In the genomic region with DNA sequence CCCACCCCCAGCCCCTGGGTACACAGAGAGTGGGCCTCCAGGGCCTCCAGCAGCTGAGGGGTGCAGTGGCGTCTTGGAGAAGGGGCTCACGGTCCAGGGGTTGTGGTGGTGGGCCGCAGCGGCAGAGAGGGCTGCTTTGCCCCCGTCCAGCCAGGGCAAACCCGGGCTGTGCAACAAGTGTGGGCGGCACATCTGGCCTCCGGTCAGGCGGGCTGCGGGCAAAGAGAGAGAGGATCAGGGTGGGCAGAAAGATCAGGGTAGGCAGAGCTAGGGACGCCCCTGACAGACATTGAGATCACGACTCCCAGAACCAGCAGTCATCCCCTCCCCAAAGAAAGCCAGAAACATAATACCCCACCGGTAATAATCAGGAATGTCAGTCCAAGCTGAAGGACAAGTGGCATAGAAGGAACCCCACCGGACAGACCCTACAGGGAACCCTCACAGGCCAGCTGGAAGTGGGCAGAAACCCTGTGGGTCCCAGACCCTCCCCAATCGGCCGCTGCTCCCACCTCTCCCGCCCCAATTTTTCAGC, we compare ENCODE assay signal across 10 cellular contexts. TPM values are rescaled to one million over a fixed set of nuclear protein-coding genes. Genes with fewer than 3 reads are reported as not detected.
A peak's percentile ranks its signal among the peaks of the same experiment; 100 is the strongest.
DNase-seq lines count a peak whose midpoint lies in the region; ATAC-seq, FAIRE-seq and TF ChIP-seq lines count a peak whose summit lies in the region.
"Had no signal": no experiment of that assay in that cellular context is flagged by ENCODE, and none has a peak within 500 bp of the region (broad histone marks: within the 10 kb centered on the region; RNA-seq: fewer than 3 reads in every experiment).

No MANE protein-coding gene starts in this region.

- H3K9me3 Mint-ChIP-seq in activated naive CD4-positive, alpha-beta T cell treated with anti-CD3 and anti-CD28 coated beads, Interleukin-2, amount 50 U/mL, for 24 hours, result no peaks in the 10 kb centered on the region

- H3K27ac ChIP-seq in K562 (ENCODE audit: extremely low read depth, low read depth, low read length) (peak overlapping the region; percentile 98), lung (ENCODE audit: low read depth in 1 of 2, low read length in 1 of 2) (peak overlapping the region in 1 of 2 donors; percentile 72), upper lobe of left lung (peak overlapping the region; percentile 89 to 94 (median 90))

- H3K27me3 ChIP-seq in K562 (ENCODE audit: control insufficient read depth in 2 of 2, insufficient read depth in 2 of 2, low read length in 2 of 2), result no peaks in the 10 kb centered on the region
- H3K27me3 ChIP-seq in lung (ENCODE audit: control insufficient read depth, insufficient read depth), result no peaks in the 10 kb centered on the region
- H3K27me3 ChIP-seq in upper lobe of left lung, result peaks cover 0 to 97% (median 57%) of the 10 kb centered on the region in 4 donors

- H3K4me3 ChIP-seq in K562, result peak overlapping the region; percentile 98
- H3K4me3 ChIP-seq in lung, result peak overlapping the region; percentile 86
- H3K4me3 ChIP-seq in upper lobe of left lung, result peak overlapping the region; percentile 52 to 69 (median 64)

- CTCF ChIA-PET in K562 (lab: Yijun Ruan, JAX; ENCODE audit: low intra/inter-chr PET ratio), result no interaction called here

- peaks cover 78% of the 10 kb centered on the region for H3K36me3 ChIP-seq in K562 (ENCODE audit: control insufficient read depth, insufficient read depth, low read length)
- H3K36me3 ChIP-seq in lung (ENCODE audit: control insufficient read depth in 2 of 2, insufficient read depth in 2 of 2, low read length in 2 of 2), result peaks cover 0 to 6% of the 10 kb centered on the region in 2 donors
- H3K36me3 ChIP-seq in upper lobe of left lung, result peaks cover 0 to 37% (median 5%) of the 10 kb centered on the region in 4 donors

- H3K27me3 Mint-ChIP-seq in activated naive CD4-positive, alpha-beta T cell treated with anti-CD3 and anti-CD28 coated beads, Interleukin-2, amount 50 U/mL, for 24 hours, result peaks cover 46% of the 10 kb centered on the region

- ATAC-seq in K562 (no peak), lung (ENCODE audit: insufficient read depth, low FRiP score) (no peak), upper lobe of left lung (ENCODE audit: low FRiP score in 2 of 2) (no peak), GM18502 (IDR thresholded peaks at IDR 0.05; ENCODE audit: poor library complexity, unreplicated experiment) (no peak)

- no peaks in the 10 kb centered on the region for H3K9me1 ChIP-seq in K562 (ENCODE audit: control insufficient read depth, insufficient read depth, low read length)

- H3K4me2 ChIP-seq in K562 (ENCODE audit: insufficient read depth, low read length), result peak overlapping the region; percentile 92

- no TSS peak for BruUV-seq in K562 (replicated peaks; lab: Mats Ljungman, UMichigan)

- peaks cover 2% of the 10 kb centered on the region for H3K36me3 Mint-ChIP-seq in activated naive CD4-positive, alpha-beta T cell treated with anti-CD3 and anti-CD28 coated beads, Interleukin-2, amount 50 U/mL, for 24 hours

- H3K4me1 ChIP-seq in K562 (replicated peaks in 1 of 2; ENCODE audit: control insufficient read depth in 2 of 2, insufficient read depth in 2 of 2, low read length in 2 of 2) (peaks cover 15 to 74% of the 10 kb centered on the region in 2 experiments; a peak in 3 of 5 replicates), lung (ENCODE audit: control insufficient read depth in 2 of 2, insufficient read depth in 2 of 2, low read length in 2 of 2) (peaks cover 0 to 25% of the 10 kb centered on the region in 2 donors), upper lobe of left lung (peaks cover 48 to 66% (median 57%) of the 10 kb centered on the region in 4 donors)

- POLR2A ChIA-PET in K562 (lab: Yijun Ruan, JAX), result interaction anchor here (0.6 to 1.1 kb wide), 5 partner anchors 10 to 404 kb away, joined by 3 to 5 read pairs (median 4); no protein-coding TSS in a partner anchor

- no peak overlapping the region for H2AFZ ChIP-seq in K562 (ENCODE audit: low read depth, low read length)

- peak overlapping the region; percentile 98 for H3K9ac ChIP-seq in K562 (ENCODE audit: insufficient read depth in 1 of 2, low read depth in 2 of 2, low read length in 2 of 2)

- TF ChIP-seq CTCF in K562 (IDR thresholded peaks at IDR 0.05 in 2 of 3, conservative IDR thresholded peaks at IDR 0.05 in 1 of 3; ENCODE audit: insufficient read depth in 2 of 3, low read depth in 1 of 3, low read length in 3 of 3) (no peak), lung (IDR thresholded peaks at IDR 0.05; ENCODE audit: control extremely low read depth, extremely low read depth) (no peak), upper lobe of left lung (IDR thresholded peaks at IDR 0.05) (no peak)

- H3K79me2 ChIP-seq in K562 (ENCODE audit: control insufficient read depth, insufficient read depth, low read length), result peaks cover 100% of the 10 kb centered on the region

- TF ChIP-seq POLR2A in K562 (conservative IDR thresholded peaks at IDR 0.05), result no peak
- no peak for TF ChIP-seq POLR2A in upper lobe of left lung (IDR thresholded peaks at IDR 0.05)

- WGBS in K562 (ENCODE audit: insufficient coverage, low coverage, missing lambda C conversion rate), result 0% methylated on average over 4 of the region's 17 CpGs
- WGBS in lung, 2 donors, result 9 to 12% methylated on average over 17 of the region's 17 CpGs
- WGBS in upper lobe of left lung, 2 donors, result 6 to 14% methylated on average over 9 to 16 of the region's 17 CpGs

- no peak for TF ChIP-seq EP300 in K562 (IDR thresholded peaks at IDR 0.05; ENCODE audit: low read length)
- TF ChIP-seq EP300 in upper lobe of left lung (IDR thresholded peaks at IDR 0.05), result no peak

- FAIRE-seq in K562 (lab: Jason Lieb, UNC), result no peak

- H3K9me3 ChIP-seq in K562 (replicated peaks; ENCODE audit: control insufficient read depth, insufficient read depth, low read depth, low read length) (no peaks in the 10 kb centered on the region), lung (ENCODE audit: control insufficient read depth in 2 of 2, insufficient read depth in 1 of 2, low read length in 1 of 2) (no peaks in the 10 kb centered on the region), upper lobe of left lung (no peaks in the 10 kb centered on the region)

- H3K4me1 Mint-ChIP-seq in activated naive CD4-positive, alpha-beta T cell treated with anti-CD3 and anti-CD28 coated beads, Interleukin-2, amount 50 U/mL, for 24 hours, result peaks cover 24% of the 10 kb centered on the region

- peaks cover 26% of the 10 kb centered on the region for H4K20me1 ChIP-seq in K562 (replicated peaks; ENCODE audit: control insufficient read depth, insufficient read depth, low read length)

- intact Hi-C loops in K562 (cut with micrococcal nuclease), result loop anchor here (5.0 kb wide), 1 partner anchor 61 kb away; no protein-coding TSS in a partner anchor

- no peak for TF ChIP-seq RAD21 in K562 (CRISPR knock-in tag; conservative IDR thresholded peaks at IDR 0.05 in 1 of 2, IDR thresholded peaks at IDR 0.05 in 1 of 2)

- in situ Hi-C loops in K562 (cut with MboI), result no loop called here

- no peak overlapping the region for H3K27ac Mint-ChIP-seq in activated naive CD4-positive, alpha-beta T cell treated with anti-CD3 and anti-CD28 coated beads, Interleukin-2, amount 50 U/mL, for 24 hours

- H3K4me3 Mint-ChIP-seq in activated naive CD4-positive, alpha-beta T cell treated with anti-CD3 and anti-CD28 coated beads, Interleukin-2, amount 50 U/mL, for 24 hours, result peak overlapping the region; percentile 91

- DNase-seq in activated naive CD4-positive, alpha-beta T cell (lab: John Stamatoyannopoulos, UW), result no peak
- DNase-seq in K562 (ENCODE audit: extremely low read depth in 1 of 4, low spot score in 3 of 4), result no peak
- no peak for DNase-seq in lung (ENCODE audit: low spot score)
- no peak for DNase-seq in upper lobe of left lung
- no peak for DNase-seq in cerebellar cortex (ENCODE audit: low spot score)
- no peak for DNase-seq in SIG-M5 treated with dmso at 0.1 percent for 504 hours (lab: John Stamatoyannopoulos, UW; ENCODE audit: unreplicated experiment)
- DNase-seq: T-helper 9 cell had no signal

RNA-seq across cellular contexts. Expression of gene GATA2, which starts 6.8 kb away (rescaled TPM):
- total RNA-seq in K562 (2011; cell fraction: chromatin; rRNA removed; ENCODE audit: low replicate concordance), result 49.8 and 107 TPM in 2 replicates
- total RNA-seq in K562 (2011; cell fraction: nucleolus; rRNA removed), result 84.0 and 88.4 TPM in 2 replicates
- 50.5 and 57.9 TPM in 2 replicates for total RNA-seq in K562 (2011; cell fraction: nucleoplasm; rRNA removed)
- total RNA-seq in K562 (2014; rRNA removed) (86.9 and 125 TPM in 2 replicates), K562 (2014; rRNA removed; fragmentation: Illumina TruSeq; extraction: Trizol) (32.6 and 32.8 TPM in 2 replicates), K562 (2015; rRNA removed; fragmentation: Illumina TruSeq; extraction: Trizol) (50.8 and 55.3 TPM in 2 replicates), K562 (2021) (215 and 218 TPM in 2 replicates), lung (10 to 100 TPM in 1 of 2 donors, 1 to 10 TPM in 1; 9.6 to 37.0 TPM), upper lobe of left lung (10 to 100 TPM; 17.8 to 97.0 (median 63.0) TPM)
- polyA plus RNA-seq in K562 (2011; rRNA removed) (28.9 and 29.6 TPM in 2 replicates), K562 (2014; fragmentation: Illumina TruSeq; extraction: Trizol) (74.6 and 129 TPM in 2 replicates), K562 (2014; fragmentation: Nextera tagmentation; extraction: Ambion mirVana) (10 to 100 TPM in 1 of 2 experiments, 1 to 10 TPM in 1; 8.5 to 11.6 TPM), K562 (2014; rRNA removed) (113 and 118 TPM in 2 replicates), lung (10 to 100 TPM; 26.1 to 31.4 TPM)
- 29.6 and 67.6 TPM in 2 replicates for polyA plus RNA-seq in K562 (2011; cell fraction: cytosol; rRNA removed)
- polyA plus RNA-seq in K562 (2011; cell fraction: nucleus; rRNA removed), result 108 and 210 TPM in 2 replicates
- 126 and 159 TPM in 2 replicates for polyA plus RNA-seq in K562 (2012)
- polyA minus RNA-seq in K562 (2011; rRNA and poly(A)+ RNA removed), result 12.2 and 21.4 TPM in 2 replicates
- 57.2 and 76.2 TPM in 2 replicates for polyA minus RNA-seq in K562 (2011; cell fraction: cytosol; rRNA and poly(A)+ RNA removed)
- 42.5 and 50.0 TPM in 2 replicates for polyA minus RNA-seq in K562 (2011; cell fraction: nucleus; rRNA and poly(A)+ RNA removed)

RNA-seq across cellular contexts. Expression of gene DNAJB8, which starts 19.5 kb away (rescaled TPM):
- total RNA-seq in K562 (2011; cell fraction: chromatin; rRNA removed; ENCODE audit: low replicate concordance), result not detected in 2 replicates
- not detected in 2 replicates for total RNA-seq in K562 (2011; cell fraction: nucleolus; rRNA removed)
- total RNA-seq in K562 (2011; cell fraction: nucleoplasm; rRNA removed), result not detected in 2 replicates
- total RNA-seq in K562 (2014; rRNA removed) (0.04 TPM in 1 of 2 replicates, not detected in the other), K562 (2014; rRNA removed; fragmentation: Illumina TruSeq; extraction: Trizol) (not detected in 2 replicates), K562 (2015; rRNA removed; fragmentation: Illumina TruSeq; extraction: Trizol) (not detected in 2 replicates), K562 (2021) (not detected in 2 replicates), lung (not detected), upper lobe of left lung (not detected)
- polyA plus RNA-seq in K562 (2011; rRNA removed) (not detected in 2 replicates), K562 (2014; fragmentation: Illumina TruSeq; extraction: Trizol) (not detected in 2 replicates), K562 (2014; fragmentation: Nextera tagmentation; extraction: Ambion mirVana) (not detected), K562 (2014; rRNA removed) (not detected in 2 replicates), lung (not detected)
- not detected in 2 replicates for polyA plus RNA-seq in K562 (2011; cell fraction: cytosol; rRNA removed)
- polyA plus RNA-seq in K562 (2011; cell fraction: nucleus; rRNA removed), result not detected in 2 replicates
- not detected in 2 replicates for polyA plus RNA-seq in K562 (2012)
- polyA minus RNA-seq in K562 (2011; rRNA and poly(A)+ RNA removed), result not detected in 2 replicates
- polyA minus RNA-seq in K562 (2011; cell fraction: cytosol; rRNA and poly(A)+ RNA removed), result not detected in 2 replicates
- polyA minus RNA-seq in K562 (2011; cell fraction: nucleus; rRNA and poly(A)+ RNA removed), result not detected in 2 replicates
- total RNA-seq: LHCN-M2 had no signal
